Comparison of ENCODE assay signal across 8 cellular contexts in genomic region chr15:39125904-39126303, GRCh38.
A peak's percentile ranks its signal among the peaks of the same experiment; 100 is the strongest.
DNase-seq lines count a peak whose midpoint lies in the region; ATAC-seq and TF ChIP-seq lines count a peak whose summit lies in the region.

No MANE protein-coding gene starts in this region.

- no peak for ATAC-seq in GM21360 (IDR thresholded peaks at IDR 0.05; ENCODE audit: unreplicated experiment)
- ATAC-seq in HG03196 (IDR thresholded peaks at IDR 0.05; ENCODE audit: unreplicated experiment), result no peak

- no peak overlapping the region for H3K27ac Mint-ChIP-seq in endothelial cell (ENCODE audit: unreplicated experiment)

- H3K4me2 ChIP-seq in osteoblast (ENCODE audit: insufficient read depth, low read length), result no peak overlapping the region

- H3K4me3 ChIP-seq in osteoblast (ENCODE audit: insufficient read depth, low read length), result no peak overlapping the region

- H3K27ac ChIP-seq in osteoblast (ENCODE audit: low read depth, low read length), result peak overlapping the region; percentile 94

- no peaks in the 10 kb centered on the region for H3K9me3 Mint-ChIP-seq in endothelial cell (ENCODE audit: unreplicated experiment)

- TF ChIP-seq CTCF in endothelial cell (IDR thresholded peaks at IDR 0.05; ENCODE audit: unreplicated experiment) (peak; percentile 80), osteoblast (IDR thresholded peaks at IDR 0.05; ENCODE audit: extremely low read depth, low read depth, low read length) (peak; percentile 73)

- no peak overlapping the region for H3K4me3 Mint-ChIP-seq in endothelial cell (ENCODE audit: unreplicated experiment)

- no peaks in the 10 kb centered on the region for H3K27me3 ChIP-seq in osteoblast (ENCODE audit: insufficient read depth, low read length)

- no peaks in the 10 kb centered on the region for H4K20me1 ChIP-seq in osteoblast (ENCODE audit: insufficient read depth, low read length)

- POLR2A ChIA-PET in HEK293T (lab: Yijun Ruan, JAX), result no interaction called here

- H3K36me3 ChIP-seq in osteoblast (ENCODE audit: insufficient read depth, low read length), result no peaks in the 10 kb centered on the region

- CTCF ChIA-PET in HEK293T (lab: Yijun Ruan, JAX), result no interaction called here

- H3K79me2 ChIP-seq in osteoblast (ENCODE audit: insufficient read depth, low read length), result no peaks in the 10 kb centered on the region

- peaks cover 67% of the 10 kb centered on the region for H3K4me1 ChIP-seq in osteoblast (ENCODE audit: insufficient read depth, low read length)

- H3K27me3 Mint-ChIP-seq in endothelial cell (ENCODE audit: unreplicated experiment), result no peaks in the 10 kb centered on the region

- H3K4me1 Mint-ChIP-seq in endothelial cell (ENCODE audit: unreplicated experiment), result peaks cover 5% of the 10 kb centered on the region

- H3K36me3 Mint-ChIP-seq in endothelial cell (ENCODE audit: low read depth, unreplicated experiment), result no peaks in the 10 kb centered on the region

- peak; percentile 26 for DNase-seq in NCI-H510A treated with DMSO at 0.1 percent for 48 hours (lab: John Stamatoyannopoulos, UW)
- DNase-seq in NCI-H510A (lab: John Stamatoyannopoulos, UW), result no peak
- peak; percentile 48 for DNase-seq in HEK293T (ENCODE audit: extremely low spot score)
- peak; percentile 29 for DNase-seq in SHP77 treated with DMSO at 0.1 percent for 48 hours (lab: John Stamatoyannopoulos, UW)
- DNase-seq in endothelial cell (ENCODE audit: low spot score), result peak; percentile 47
- no peak for DNase-seq in osteoblast (ENCODE audit: insufficient read length, low spot score, missing footprints)

- H3K9me3 ChIP-seq in osteoblast (ENCODE audit: low read depth, low read length), result no peaks in the 10 kb centered on the region

- no peak overlapping the region for H2AFZ ChIP-seq in osteoblast (ENCODE audit: low read length)

TF ChIP-seq in HEK293T, 16 proteins besides CTCF, POLR2A, EP300 and RAD21:
- TF ChIP-seq FOXA1 (IDR thresholded peaks at IDR 0.05) (no peak), NFRKB (IDR thresholded peaks at IDR 0.05) (no peak), ARNT (IDR thresholded peaks at IDR 0.05) (no peak), HDGF (IDR thresholded peaks at IDR 0.05; ENCODE audit: borderline replicate concordance) (no peak), CTBP1 (IDR thresholded peaks at IDR 0.05; ENCODE audit: borderline replicate concordance) (no peak)

Comparison
In these comparisons a context has a peak if more than half of its experiments do, and no peak if none do; other contexts are left out.
1. DNase-seq: peak in NCI-H510A treated with DMSO at 0.1 percent for 48 hours (single experiment), HEK293T (single experiment), SHP77 treated with DMSO at 0.1 percent for 48 hours (single experiment) and endothelial cell (single experiment); none in NCI-H510A (single experiment) and osteoblast (single experiment).